18 cellular contexts compared by ENCODE assay signal in the genomic region with DNA sequence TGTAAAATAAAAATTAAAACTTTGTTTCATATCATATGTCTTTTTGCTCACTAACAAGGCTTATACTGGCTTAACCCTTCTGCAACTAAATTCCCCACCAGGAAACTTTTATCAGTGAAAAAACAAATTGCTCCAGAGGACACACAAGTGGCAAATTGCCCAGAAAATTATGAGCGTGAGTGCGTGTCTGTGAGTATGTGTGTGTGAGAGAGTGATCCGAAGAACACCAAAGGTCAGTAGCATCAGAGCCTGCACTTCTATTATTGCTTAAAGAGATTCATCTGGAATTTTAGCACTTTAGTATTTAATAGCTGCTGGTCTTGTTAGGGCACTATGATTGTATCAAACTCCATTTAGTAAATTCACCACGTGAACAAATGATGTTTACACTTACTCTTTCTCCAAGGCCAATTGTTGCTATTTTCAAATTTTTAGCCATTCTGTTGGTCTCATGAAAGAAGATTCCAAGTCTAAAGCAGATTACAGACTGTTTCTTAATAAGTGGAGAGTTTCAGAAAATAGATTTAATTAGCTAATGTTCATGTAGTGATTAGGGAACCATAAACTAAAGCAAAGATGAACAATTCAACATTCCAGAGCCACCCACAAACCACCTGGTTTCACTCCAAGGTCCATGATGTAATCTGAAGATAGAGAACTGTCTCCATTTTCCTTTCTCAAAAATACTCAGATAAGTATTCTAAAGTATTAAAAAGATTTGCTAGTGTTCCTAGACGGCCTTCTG. TPM values are rescaled to one million over a fixed set of nuclear protein-coding genes. Genes with fewer than 3 reads are reported as not detected.
A peak's percentile ranks its signal among the peaks of the same experiment; 100 is the strongest.
DNase-seq lines count a peak whose midpoint lies in the region; ATAC-seq, FAIRE-seq and TF ChIP-seq lines count a peak whose summit lies in the region.
"Had no signal": no experiment of that assay in that cellular context is flagged by ENCODE, and none has a peak within 500 bp of the region (broad histone marks: within the 10 kb centered on the region; RNA-seq: fewer than 3 reads in every experiment).

No MANE protein-coding gene starts in this region.

- intact Hi-C loops in PC-9 (cut with micrococcal nuclease; ENCODE audit: unreplicated experiment), result loop anchor here (5.0 kb wide), 1 partner anchor 90 kb away; the partner anchor contains the start of gene IL12A

- TF ChIP-seq POLR2A in GM12891 (IDR thresholded peaks at IDR 0.05; ENCODE audit: low read depth, low read length), result no peak

- no peaks in the 10 kb centered on the region for H3K36me3 ChIP-seq in CD8-positive, alpha-beta memory T cell (ENCODE audit: insufficient read depth, low read length)
- H3K36me3 ChIP-seq in PC-9 (ENCODE audit: low read depth), result no peaks in the 10 kb centered on the region

- peak; percentile 9 for FAIRE-seq in GM12891 (lab: Jason Lieb, UNC)
- FAIRE-seq: bronchial epithelial cell, H54, HTR-8/SVneo had no signal

- H3K4me1 ChIP-seq in CD8-positive, alpha-beta memory T cell (ENCODE audit: insufficient read depth, low read length), result no peaks in the 10 kb centered on the region
- H3K4me1 ChIP-seq in PC-9 (replicated peaks; ENCODE audit: insufficient read depth), result no peaks in the 10 kb centered on the region
- H3K4me1 ChIP-seq: foreskin keratinocyte, SJSA1 had no signal

- no peaks in the 10 kb centered on the region for H3F3A ChIP-seq in PC-9 (ENCODE audit: insufficient read depth, low read depth)

- H3K27me3 ChIP-seq in CD8-positive, alpha-beta memory T cell (ENCODE audit: insufficient read depth, low read length, poor library complexity, severe bottlenecking), result no peaks in the 10 kb centered on the region
- H3K27me3 ChIP-seq in PC-9 (ENCODE audit: insufficient read depth, low read depth), result no peaks in the 10 kb centered on the region
- H3K27me3 ChIP-seq: foreskin keratinocyte, SJSA1 had no signal

- H3K4me1 Mint-ChIP-seq in CD8-positive, alpha-beta memory T cell, result no peaks in the 10 kb centered on the region

- no peaks in the 10 kb centered on the region for H3K79me2 ChIP-seq in PC-9 (ENCODE audit: low read depth)

- no peak for ATAC-seq in GM19351 (IDR thresholded peaks at IDR 0.05; ENCODE audit: unreplicated experiment)
- ATAC-seq: foreskin keratinocyte; left colon; stimulated activated naive CD8-positive, alpha-beta T cell treated with anti-CD3 and anti-CD28 coated beads, Interleukin-15, Interleukin-2, amounts not matched to agents 100 U/mL and 50 U/mL, for 24 hours had no signal

- CTCF ChIA-PET in CD8-positive, alpha-beta memory T cell (lab: Charles Lee), result no interaction called here
- CTCF ChIA-PET in PC-9 (lab: Charles Lee), result no interaction called here

- no peak for TF ChIP-seq CTCF in PC-9 (conservative IDR thresholded peaks at IDR 0.05)

- no peak overlapping the region for H3K4me2 ChIP-seq in PC-9

- H3K4me3 Mint-ChIP-seq in CD8-positive, alpha-beta memory T cell, result no peak overlapping the region

- POLR2A ChIA-PET in CD8-positive, alpha-beta memory T cell (lab: Charles Lee), result no interaction called here
- POLR2A ChIA-PET in PC-9 (lab: Charles Lee; ENCODE audit: unreplicated experiment), result no interaction called here

- peaks cover 3 to 32% of the 10 kb centered on the region in 2 donors for H3K27me3 Mint-ChIP-seq in CD8-positive, alpha-beta memory T cell

- H3K27ac ChIP-seq in angular gyrus (ENCODE audit: low read depth, low read length) (peak overlapping the region; percentile 75), PC-9 (no peak overlapping the region)
- H3K27ac ChIP-seq in CD8-positive, alpha-beta memory T cell (ENCODE audit: low read depth, low read length), result no peak overlapping the region
- H3K27ac ChIP-seq: foreskin keratinocyte, SJSA1 had no signal

- no TSS peak for BruUV-seq in PC-9 (replicated peaks; lab: Mats Ljungman, UMichigan)

- no peaks in the 10 kb centered on the region for H4K20me1 ChIP-seq in PC-9 (ENCODE audit: insufficient read depth)

- no peak overlapping the region for H2AFZ ChIP-seq in PC-9

- H3K9me2 ChIP-seq in PC-9 (ENCODE audit: insufficient read depth), result no peaks in the 10 kb centered on the region

- peaks cover 0 to 2% (median 0%) of the 10 kb centered on the region in 5 donors for H3K9me3 Mint-ChIP-seq in CD8-positive, alpha-beta memory T cell

- DNase-seq in GM12891 (ENCODE audit: insufficient read length, low spot score) (no peak), glomerular visceral epithelial cell (ENCODE audit: extremely low spot score) (peak; percentile 57), skeletal muscle cell (ENCODE audit: low read depth) (peak; percentile 81), iPS-NIHi11 (ENCODE audit: low spot score) (no peak), PC-9 (no peak)
- DNase-seq in CD8-positive, alpha-beta memory T cell, result no peak
- DNase-seq: activated CD4-positive, CD25-positive, alpha-beta regulatory T cell treated with anti-CD3 and anti-CD28 coated beads, Interleukin-2, amount 50 U/mL, for 72 hours; foreskin keratinocyte; left colon; NCI-H774; stimulated activated CD4-positive, alpha-beta T cell treated with anti-CD3 and anti-CD28 coated beads, Interleukin-4, amount 100 ng/mL, for 1 hour; stimulated activated naive CD8-positive, alpha-beta T cell treated with anti-CD3 and anti-CD28 coated beads, Interleukin-15, Interleukin-2, amounts not matched to agents 100 U/mL and 50 U/mL, for 24 hours had no signal

- no peaks in the 10 kb centered on the region for H3K36me3 Mint-ChIP-seq in CD8-positive, alpha-beta memory T cell

- no peaks in the 10 kb centered on the region for H3K9me3 ChIP-seq in CD8-positive, alpha-beta memory T cell (ENCODE audit: low read length)
- H3K9me3 ChIP-seq in PC-9 (ENCODE audit: insufficient read depth, low read depth), result no peaks in the 10 kb centered on the region
- H3K9me3 ChIP-seq: SJSA1 had no signal

- H3K27ac Mint-ChIP-seq in CD8-positive, alpha-beta memory T cell, result no peak overlapping the region

- H3K4me3 ChIP-seq in skeletal muscle cell (ENCODE audit: low read depth, low read length) (no peak overlapping the region), PC-9 (no peak overlapping the region)
- H3K4me3 ChIP-seq in CD8-positive, alpha-beta memory T cell (ENCODE audit: low read length), result no peak overlapping the region
- H3K4me3 ChIP-seq: SJSA1 had no signal

TF ChIP-seq in GM12891, 5 proteins besides CTCF, POLR2A, EP300 and RAD21:
- no peak for TF ChIP-seq SPI1 (IDR thresholded peaks at IDR 0.05; ENCODE audit: low read depth, low read length)
- no peak for TF ChIP-seq POU2F2 (IDR thresholded peaks at IDR 0.05; ENCODE audit: low read depth, low read length)
- no peak for TF ChIP-seq PAX5 (IDR thresholded peaks at IDR 0.05; ENCODE audit: insufficient read depth, low read length, severe bottlenecking)
- TF ChIP-seq TAF1 (IDR thresholded peaks at IDR 0.05; ENCODE audit: low read depth, low read length), result no peak

RNA-seq across cellular contexts. Expression of gene SCHIP1, which starts 57.8 kb away (rescaled TPM):
- 2.8 TPM for polyA plus RNA-seq in GM12891 (2012; ENCODE audit: low read depth, missing spikeins)
- not detected for total RNA-seq in CD8-positive, alpha-beta memory T cell
- not detected for polyA plus RNA-seq in CD8-positive, alpha-beta memory T cell
- total RNA-seq in PC-9 (2021), result 4.9 and 5.3 TPM in 2 replicates

Comparison
In these comparisons a context has a peak if more than half of its experiments do, and no peak if none do; other contexts are left out.
1. DNase-seq: peak in glomerular visceral epithelial cell (single experiment) and skeletal muscle cell (single experiment); none in GM12891 (single experiment), iPS-NIHi11 (single experiment), CD8-positive, alpha-beta memory T cell (0 of 5) and PC-9 (0 of 2).